In genomic region chr14:73422515-73422914, GRCh38 we compare ENCODE assay signal across 18 cellular contexts. TPM values are rescaled to one million over a fixed set of nuclear protein-coding genes. Genes with fewer than 3 reads are reported as not detected.
DNase-seq lines count a peak whose midpoint lies in the region; ATAC-seq, FAIRE-seq and TF ChIP-seq lines count a peak whose summit lies in the region.
"Had no signal": no experiment of that assay in that cellular context is flagged by ENCODE, and none has a peak within 500 bp of the region (broad histone marks: within the 10 kb centered on the region; RNA-seq: fewer than 3 reads in every experiment).

No MANE protein-coding gene starts in this region.

- H3K4me3 ChIP-seq in HepG2 (replicated peaks in 1 of 3; ENCODE audit: insufficient read depth in 1 of 3, low read depth in 2 of 3, low read length in 3 of 3) (no peak overlapping the region), adrenal gland (no peak overlapping the region)
- H3K4me3 ChIP-seq: SJSA1 had no signal

- TF ChIP-seq RAD21 in HepG2 (CRISPR knock-in tag; IDR thresholded peaks at IDR 0.05) = no peak

- H3K4me3 Mint-ChIP-seq in activated B cell treated with CpG ODN at 0.5 μM for 24 hours (peak overlapping the region; percentile 29), type B pancreatic cell (peak overlapping the region; percentile 23)
- H3K4me3 Mint-ChIP-seq: activated naive CD4-positive, alpha-beta T cell treated with anti-CD3 and anti-CD28 coated beads, Interleukin-2, amount 10 ng/mL, durations not matched to agents 7 days and 5 days; brain; natural killer cell treated with Interleukin-12 subunit alpha and Interleukin-12 subunit beta and Interleukin-15 and Interleukin-18, amount 100 ng/mL, for 72 hours had no signal

- H3K4me1 Mint-ChIP-seq in activated B cell treated with CpG ODN at 0.5 μM for 24 hours (peaks cover 56% of the 10 kb centered on the region), type B pancreatic cell (ENCODE audit: unreplicated experiment) (peaks cover 22% of the 10 kb centered on the region)

- H3K9ac ChIP-seq in HepG2 (ENCODE audit: insufficient read depth, low read depth, low read length) = no peak overlapping the region

- intact Hi-C loops in activated B cell treated with CpG ODN at 0.5 μM for 24 hours (cut with micrococcal nuclease) (no loop called here), HepG2 (cut with micrococcal nuclease; ENCODE audit: unreplicated experiment) (no loop called here), adrenal gland (cut with DNase I) (no loop called here)

- TF ChIP-seq CTCF in activated B cell treated with CpG ODN at 0.5 μM for 24 hours (IDR thresholded peaks at IDR 0.05) = no peak
- no peak for TF ChIP-seq CTCF in HepG2 (CRISPR knock-in tag; IDR thresholded peaks at IDR 0.05)
- TF ChIP-seq CTCF in type B pancreatic cell (conservative IDR thresholded peaks at IDR 0.05) = no peak
- no peak for TF ChIP-seq CTCF in adrenal gland (IDR thresholded peaks at IDR 0.05)

- peak overlapping the region; percentile 42 for H3K27ac Mint-ChIP-seq in activated B cell treated with CpG ODN at 0.5 μM for 24 hours
- peak overlapping the region; percentile 49 for H3K27ac Mint-ChIP-seq in type B pancreatic cell
- H3K27ac Mint-ChIP-seq: activated naive CD4-positive, alpha-beta T cell treated with anti-CD3 and anti-CD28 coated beads, Interleukin-2, amount 10 ng/mL, durations not matched to agents 7 days and 5 days had no signal

- H3K27ac ChIP-seq in HepG2 (ENCODE audit: extremely low read length, insufficient read depth, low read length) (no peak overlapping the region), adrenal gland (no peak overlapping the region)
- H3K27ac ChIP-seq: SJSA1 had no signal

- ATAC-seq in activated B cell treated with CpG ODN at 0.5 μM for 24 hours (ENCODE audit: low read depth) = no peak
- ATAC-seq in HepG2 = no peak
- ATAC-seq: natural killer cell treated with Interleukin-12 subunit alpha and Interleukin-12 subunit beta and Interleukin-15 and Interleukin-18, amount 100 ng/mL, for 72 hours; sciatic nerve had no signal

- H4K20me1 ChIP-seq in HepG2 (ENCODE audit: insufficient read depth, low read length) = 0 out of 2 replicates have a peak, but pooled peaks cover 4% of the 10 kb centered on the region

- FAIRE-seq in HepG2 (lab: Jason Lieb, UNC) = no peak

- DNase-seq in NCI-H2029 (lab: John Stamatoyannopoulos, UW) (peak; percentile 50), NCI-H2029 treated with DMSO at 0.1 percent for 48 hours (lab: John Stamatoyannopoulos, UW) (no peak), activated B cell treated with CpG ODN at 0.5 μM for 24 hours (no peak), HepG2 (ENCODE audit: low spot score) (no peak), type B pancreatic cell (ENCODE audit: extremely low spot score, unreplicated experiment) (no peak), DMS79 (lab: John Stamatoyannopoulos, UW) (no peak), NCI-H2196 treated with DMSO at 0.1 percent for 48 hours (lab: John Stamatoyannopoulos, UW; ENCODE audit: unreplicated experiment) (no peak), adrenal gland (no peak)
- DNase-seq: 8988T; activated CD8-positive, alpha-beta memory T cell treated with anti-CD3 and anti-CD28 coated beads, Interleukin-2, amount 50 U/mL, for 4 hours; activated naive CD4-positive, alpha-beta T cell treated with anti-CD3 and anti-CD28 coated beads, Interleukin-2, amount 10 ng/mL, durations not matched to agents 7 days and 5 days; C1 segment of cervical spinal cord; DND-41; NCI-H187 treated with DMSO at 0.1 percent for 48 hours had no signal

- H3K27me3 ChIP-seq in HepG2 (ENCODE audit: control insufficient read depth in 1 of 2, insufficient read depth in 2 of 2, low read length in 2 of 2) (no peaks in the 10 kb centered on the region), adrenal gland (no peaks in the 10 kb centered on the region)
- H3K27me3 ChIP-seq: SJSA1 had no signal

- CTCF ChIA-PET in activated B cell treated with CpG ODN at 0.5 μM for 24 hours (lab: Charles Lee) (no interaction called here), HepG2 (lab: Yijun Ruan, JAX; ENCODE audit: low intra/inter-chr PET ratio, low total read pairs) (no interaction called here)

- H3K36me3 Mint-ChIP-seq in activated B cell treated with CpG ODN at 0.5 μM for 24 hours (ENCODE audit: low read depth) (peaks cover 28% of the 10 kb centered on the region), type B pancreatic cell (peaks cover 16% of the 10 kb centered on the region)
- H3K36me3 Mint-ChIP-seq: natural killer cell treated with Interleukin-12 subunit alpha and Interleukin-12 subunit beta and Interleukin-15 and Interleukin-18, amount 100 ng/mL, for 72 hours had no signal

- TSS peak; percentile 32 for BruUV-seq in HepG2 (replicated peaks; lab: Mats Ljungman, UMichigan)

- H3K79me2 ChIP-seq in HepG2 (ENCODE audit: insufficient read depth, low read length) = peaks cover 69% of the 10 kb centered on the region

- H3K27me3 Mint-ChIP-seq in activated B cell treated with CpG ODN at 0.5 μM for 24 hours (no peaks in the 10 kb centered on the region), type B pancreatic cell (no peaks in the 10 kb centered on the region)
- H3K27me3 Mint-ChIP-seq: activated naive CD4-positive, alpha-beta T cell treated with anti-CD3 and anti-CD28 coated beads, Interleukin-2, amount 10 ng/mL, durations not matched to agents 7 days and 5 days; brain; natural killer cell treated with Interleukin-12 subunit alpha and Interleukin-12 subunit beta and Interleukin-15 and Interleukin-18, amount 100 ng/mL, for 72 hours had no signal

- H3K4me1 ChIP-seq in HepG2 (ENCODE audit: insufficient read depth, low read length) = peaks cover 44% of the 10 kb centered on the region
- peaks cover 0 to 33% of the 10 kb centered on the region in 2 donors for H3K4me1 ChIP-seq in adrenal gland (replicated peaks in 1 of 2)

- TF ChIP-seq EP300 in HepG2 (IDR thresholded peaks at IDR 0.05; ENCODE audit: low read depth in 2 of 2, low read length in 2 of 2) = no peak
- TF ChIP-seq EP300 in HepG2 (CRISPR knock-in tag; IDR thresholded peaks at IDR 0.05; ENCODE audit: borderline replicate concordance) = no peak

- H3K9me3 ChIP-seq in HepG2 (ENCODE audit: low read length) (no peaks in the 10 kb centered on the region), adrenal gland (replicated peaks in 1 of 3) (no peaks in the 10 kb centered on the region)
- H3K9me3 ChIP-seq: SJSA1 had no signal

- WGBS in HepG2 (ENCODE audit: low lambda C conversion rate) = 76% methylated on average over 4 of the region's 4 CpGs
- WGBS in adrenal gland, 4 donors = 51 to 70% (median 63%) methylated on average over 4 of the region's 4 CpGs

- no peak overlapping the region for H3K4me2 ChIP-seq in HepG2 (ENCODE audit: low read depth, low read length)

- in situ Hi-C loops in HepG2 (cut with HindIII; ENCODE audit: extremely low pct_ligation_motif_present, low pct_unique_long_range_greater_than_20kb) = no loop called here

- POLR2A ChIA-PET in activated B cell treated with CpG ODN at 0.5 μM for 24 hours (lab: Charles Lee) (interaction anchor here (0.7 kb wide), 1 partner anchor 50 kb away, joined by 6 read pairs; no protein-coding TSS in a partner anchor), HepG2 (lab: Yijun Ruan, JAX) (no interaction called here)

- H2AFZ ChIP-seq in HepG2 (ENCODE audit: low read length) = no peak overlapping the region

- H3K36me3 ChIP-seq in HepG2 (replicated peaks in 1 of 2; ENCODE audit: control insufficient read depth in 1 of 2, insufficient read depth in 2 of 2, low read length in 2 of 2) (0 out of 5 replicates have a peak, but pooled peaks cover 1 to 6% of the 10 kb centered on the region in 2 experiments), adrenal gland (replicated peaks in 1 of 2) (no peaks in the 10 kb centered on the region)

- H3K9me3 Mint-ChIP-seq in activated B cell treated with CpG ODN at 0.5 μM for 24 hours = no peaks in the 10 kb centered on the region
- peaks cover 6% of the 10 kb centered on the region for H3K9me3 Mint-ChIP-seq in type B pancreatic cell
- H3K9me3 Mint-ChIP-seq: activated naive CD4-positive, alpha-beta T cell treated with anti-CD3 and anti-CD28 coated beads, Interleukin-2, amount 10 ng/mL, durations not matched to agents 7 days and 5 days; natural killer cell treated with Interleukin-12 subunit alpha and Interleukin-12 subunit beta and Interleukin-15 and Interleukin-18, amount 100 ng/mL, for 72 hours had no signal

- no peak for TF ChIP-seq POLR2A in HepG2 (IDR thresholded peaks at IDR 0.05; ENCODE audit: insufficient read depth in 1 of 2, low read depth in 2 of 2, low read length in 2 of 2)
- no peak for TF ChIP-seq POLR2A in adrenal gland (IDR thresholded peaks at IDR 0.05)

TF ChIP-seq in HepG2, 621 proteins besides CTCF, POLR2A, EP300 and RAD21:
- TF ChIP-seq ZFP37 (CRISPR knock-in tag; IDR thresholded peaks at IDR 0.05; ENCODE audit: borderline replicate concordance) = no peak
- 0 out of 2 replicates have a peak, but pooled peaks have one; percentile 22 for TF ChIP-seq ZNF644 (CRISPR knock-in tag; IDR thresholded peaks at IDR 0.05; ENCODE audit: low read depth)

RNA-seq across cellular contexts. Expression of gene NUMB, which starts 35.8 kb away (rescaled TPM):
- total RNA-seq in activated B cell treated with CpG ODN at 0.5 μM for 24 hours = 69.5 and 71.4 TPM in 2 replicates
- 20.3 and 27.7 TPM in 2 replicates for total RNA-seq in HepG2 (2016; rRNA removed; fragmentation: Illumina TruSeq; extraction: Trizol)
- 5.7 and 8.8 TPM in 2 replicates for total RNA-seq in HepG2 (2016; cell fraction: cytosol; rRNA removed; fragmentation: Illumina TruSeq; extraction: Trizol; ENCODE audit: low read depth)
- total RNA-seq in HepG2 (2016; cell fraction: insoluble cytoplasmic fraction; rRNA removed; fragmentation: Illumina TruSeq; extraction: Trizol) = 22.2 and 31.9 TPM in 2 replicates
- total RNA-seq in HepG2 (2016; cell fraction: membrane; rRNA removed; fragmentation: Illumina TruSeq; extraction: Trizol) = 14.7 and 15.0 TPM in 2 replicates
- 34.7 and 36.8 TPM in 2 replicates for total RNA-seq in HepG2 (2016; cell fraction: nucleus; rRNA removed; fragmentation: Illumina TruSeq; extraction: Trizol)
- 71.1 and 77.1 TPM in 2 replicates for polyA plus RNA-seq in HepG2 (2011; rRNA removed)
- 46.5 and 51.7 TPM in 2 replicates for polyA plus RNA-seq in HepG2 (2011; cell fraction: cytosol; rRNA removed)
- 87.4 and 94.3 TPM in 2 replicates for polyA plus RNA-seq in HepG2 (2011; cell fraction: nucleus; rRNA removed)
- 32.2 and 36.9 TPM in 2 replicates for polyA plus RNA-seq in HepG2 (2012)
- polyA plus RNA-seq in HepG2 (2016; cell fraction: cytosol; fragmentation: Illumina TruSeq; extraction: Trizol; ENCODE audit: low read depth) = 2.7 and 3.2 TPM in 2 replicates
- polyA plus RNA-seq in HepG2 (2016; cell fraction: insoluble cytoplasmic fraction; fragmentation: Illumina TruSeq; extraction: Trizol; ENCODE audit: low read depth) = 41.7 and 43.4 TPM in 2 replicates
- polyA plus RNA-seq in HepG2 (2016; cell fraction: membrane; fragmentation: Illumina TruSeq; extraction: Trizol; ENCODE audit: low read depth) = 9.9 and 10.5 TPM in 2 replicates
- 52.2 and 60.2 TPM in 2 replicates for polyA plus RNA-seq in HepG2 (2016; cell fraction: nucleus; fragmentation: Illumina TruSeq; extraction: Trizol; ENCODE audit: insufficient read depth, low read depth)
- polyA minus RNA-seq in HepG2 (2011; rRNA and poly(A)+ RNA removed; ENCODE audit: low replicate concordance) = 149 and 174 TPM in 2 replicates
- 41.3 and 51.9 TPM in 2 replicates for polyA minus RNA-seq in HepG2 (2011; cell fraction: cytosol; rRNA and poly(A)+ RNA removed)
- polyA minus RNA-seq in HepG2 (2011; cell fraction: nucleus; rRNA and poly(A)+ RNA removed) = 101 and 107 TPM in 2 replicates
- 64.5 and 78.1 TPM in 2 replicates for total RNA-seq in type B pancreatic cell (ENCODE audit: low replicate concordance)
- 10 to 100 TPM; 36.1 to 63.3 (median 56.5) TPM for total RNA-seq in adrenal gland
- polyA plus RNA-seq in adrenal gland = 10 to 100 TPM; 26.1 to 41.8 (median 41.4) TPM
